In genomic region chr12:68293347-68293746, GRCh38 we compare ENCODE assay signal across 1 cellular context.
TF ChIP-seq lines count a peak whose summit lies in the region.

No MANE protein-coding gene starts in this region.

TF ChIP-seq in HepG2, 621 proteins besides CTCF, POLR2A, EP300 and RAD21:
- no peak for TF ChIP-seq ZFAT (CRISPR knock-in tag; conservative IDR thresholded peaks at IDR 0.05)
- TF ChIP-seq ZMAT3 (CRISPR knock-in tag; conservative IDR thresholded peaks at IDR 0.05) = no peak
- no peak for TF ChIP-seq U2AF2 (IDR thresholded peaks at IDR 0.05; ENCODE audit: low read depth, low read length)
- no peak for TF ChIP-seq ZSCAN21 (CRISPR knock-in tag; IDR thresholded peaks at IDR 0.05; ENCODE audit: borderline replicate concordance)
- no peak for TF ChIP-seq SOX13 (IDR thresholded peaks at IDR 0.05)
- TF ChIP-seq SOX13 (CRISPR knock-in tag; conservative IDR thresholded peaks at IDR 0.05 in 1 of 2, IDR thresholded peaks at IDR 0.05 in 1 of 2) = no peak
- no peak for TF ChIP-seq ZNF431 (CRISPR knock-in tag; IDR thresholded peaks at IDR 0.05; ENCODE audit: borderline replicate concordance, low read depth)
- no peak for TF ChIP-seq ZNF143 (CRISPR knock-in tag; IDR thresholded peaks at IDR 0.05)
- no peak for TF ChIP-seq AGO1 (IDR thresholded peaks at IDR 0.05; ENCODE audit: low read depth, low read length, poor library complexity, severe bottlenecking)
- TF ChIP-seq ZBTB38 (CRISPR knock-in tag; IDR thresholded peaks at IDR 0.05) = no peak
- no peak for TF ChIP-seq ZNF18 (CRISPR knock-in tag; IDR thresholded peaks at IDR 0.05; ENCODE audit: insufficient replicate concordance)
- no peak for TF ChIP-seq PLSCR1 (CRISPR knock-in tag; IDR thresholded peaks at IDR 0.05; ENCODE audit: borderline replicate concordance)
- TF ChIP-seq RBM39 (IDR thresholded peaks at IDR 0.05; ENCODE audit: low read depth, low read length, poor library complexity, severe bottlenecking) = no peak
- TF ChIP-seq RFX3 (CRISPR knock-in tag; IDR thresholded peaks at IDR 0.05) = no peak
TF ChIP-seq in HepG2: peak in this region for 0.
